In genomic region chr5:178671745-178672144, GRCh38 we compare ENCODE assay signal across 20 cellular contexts.
"Had no signal": no experiment of that assay in that cellular context is flagged by ENCODE, and none has a peak within 500 bp of the region (broad histone marks: within the 10 kb centered on the region; RNA-seq: fewer than 3 reads in every experiment).

No MANE protein-coding gene starts in this region.

- ATAC-seq: T-helper 17 cell had no signal

- H3K27ac ChIP-seq: adrenal gland, KMS-11 had no signal

- H3K27me3 ChIP-seq: adrenal gland had no signal

- DNase-seq: activated CD4-positive, alpha-beta memory T cell treated with anti-CD3 and anti-CD28 coated beads for 36 hours; activated CD4-positive, alpha-beta T cell treated with anti-CD3 and anti-CD28 coated beads, Interleukin-2, amount 10 ng/mL, durations not matched to agents 7 days and 5 days; activated CD4-positive, CD25-positive, alpha-beta regulatory T cell; activated CD8-positive, alpha-beta memory T cell treated with anti-CD3 and anti-CD28 coated beads for 24 hours; activated naive CD4-positive, alpha-beta T cell treated with anti-CD3 and anti-CD28 coated beads, Interleukin-2, amount 50 U/mL, for 16 hours; activated naive CD8-positive, alpha-beta T cell treated with anti-CD3 and anti-CD28 coated beads, Interleukin-2, amount 10 ng/mL, durations not matched to agents 7 days and 5 days; activated T-cell treated with anti-CD3 and anti-CD28 coated beads, Interleukin-2, amount 50 U/mL, for 48 hours; adrenal gland; anterior cingulate cortex; caudate nucleus; NCI-H1092 treated with DMSO at 0.1 percent for 48 hours; NCI-H1436; NCI-H1694 treated with DMSO at 0.1 percent for 48 hours; NCI-H2081; NCI-H524; SHP77; T-helper 17 cell; T-helper 9 cell had no signal

- H3K4me2 ChIP-seq: KMS-11 had no signal

- H3K27me3 Mint-ChIP-seq: activated CD4-positive, alpha-beta T cell treated with anti-CD3 and anti-CD28 coated beads, Interleukin-2, amount 10 ng/mL, durations not matched to agents 7 days and 5 days had no signal

- H3K4me1 Mint-ChIP-seq: activated CD4-positive, alpha-beta T cell treated with anti-CD3 and anti-CD28 coated beads, Interleukin-2, amount 10 ng/mL, durations not matched to agents 7 days and 5 days; activated naive CD8-positive, alpha-beta T cell treated with anti-CD3 and anti-CD28 coated beads, Interleukin-2, amount 10 ng/mL, durations not matched to agents 7 days and 5 days; T-helper 17 cell had no signal

- H3K9me3 ChIP-seq: adrenal gland had no signal

- H3K4me3 ChIP-seq: adrenal gland had no signal

- H3K9ac ChIP-seq: KMS-11 had no signal

- H3K4me1 ChIP-seq: adrenal gland had no signal

- H3K4me3 Mint-ChIP-seq: activated CD4-positive, alpha-beta memory T cell treated with anti-CD3 and anti-CD28 coated beads for 36 hours; activated CD4-positive, alpha-beta T cell treated with anti-CD3 and anti-CD28 coated beads, Interleukin-2, amount 10 ng/mL, durations not matched to agents 7 days and 5 days; activated naive CD8-positive, alpha-beta T cell treated with anti-CD3 and anti-CD28 coated beads, Interleukin-2, amount 10 ng/mL, durations not matched to agents 7 days and 5 days; T-helper 17 cell had no signal

- H3K27ac Mint-ChIP-seq: activated CD4-positive, alpha-beta memory T cell treated with anti-CD3 and anti-CD28 coated beads for 36 hours; activated CD4-positive, alpha-beta T cell treated with anti-CD3 and anti-CD28 coated beads, Interleukin-2, amount 10 ng/mL, durations not matched to agents 7 days and 5 days; activated naive CD8-positive, alpha-beta T cell treated with anti-CD3 and anti-CD28 coated beads, Interleukin-2, amount 10 ng/mL, durations not matched to agents 7 days and 5 days; activated T-helper 2 cell treated with anti-CD3 and anti-CD28 coated beads, Interferon-gamma antibody, Interleukin-2, Interleukin-4, amounts not matched to agents 10 μg/mL and 5 μg/mL and 100 μg/mL, durations not matched to agents 14 hours and 24 hours and 36 hours; T-helper 17 cell had no signal

- H3K36me3 Mint-ChIP-seq: activated CD4-positive, alpha-beta memory T cell treated with anti-CD3 and anti-CD28 coated beads for 36 hours; activated naive CD8-positive, alpha-beta T cell treated with anti-CD3 and anti-CD28 coated beads, Interleukin-2, amount 10 ng/mL, durations not matched to agents 7 days and 5 days had no signal

- H3K9me3 Mint-ChIP-seq: activated CD4-positive, alpha-beta memory T cell treated with anti-CD3 and anti-CD28 coated beads for 36 hours; activated CD4-positive, alpha-beta T cell treated with anti-CD3 and anti-CD28 coated beads, Interleukin-2, amount 10 ng/mL, durations not matched to agents 7 days and 5 days had no signal

- H3K36me3 ChIP-seq: adrenal gland had no signal
